In genomic region chr19:5881543-5882299, GRCh38 we compare ENCODE assay signal across 1 cellular context.
TF ChIP-seq lines count a peak whose summit lies in the region.

No MANE protein-coding gene starts in this region.

TF ChIP-seq in IMR-90, 13 proteins besides CTCF, POLR2A, EP300 and RAD21:
- no peak for TF ChIP-seq RFX5 (IDR thresholded peaks at IDR 0.05; ENCODE audit: low read depth, low read length)
- no peak for TF ChIP-seq ELK1 (IDR thresholded peaks at IDR 0.05; ENCODE audit: borderline replicate concordance, low read depth, low read length)
- TF ChIP-seq NFE2L2 (IDR thresholded peaks at IDR 0.05; ENCODE audit: low read depth, low read length) = no peak
- no peak for TF ChIP-seq MXI1 (IDR thresholded peaks at IDR 0.05; ENCODE audit: borderline replicate concordance, low read depth, low read length)
- no peak for TF ChIP-seq BHLHE40 (IDR thresholded peaks at IDR 0.05; ENCODE audit: low read depth, low read length)
- no peak for TF ChIP-seq SMC3 (IDR thresholded peaks at IDR 0.05; ENCODE audit: low read depth, low read length)
- no peak for TF ChIP-seq USF2 (IDR thresholded peaks at IDR 0.05; ENCODE audit: low read depth, low read length)
- no peak for TF ChIP-seq MAZ (IDR thresholded peaks at IDR 0.05; ENCODE audit: borderline replicate concordance, low read depth, low read length)
- TF ChIP-seq MAFK (IDR thresholded peaks at IDR 0.05; ENCODE audit: low read depth, low read length) = no peak
- TF ChIP-seq RCOR1 (IDR thresholded peaks at IDR 0.05; ENCODE audit: insufficient replicate concordance, low read length) = no peak
- TF ChIP-seq CEBPB (IDR thresholded peaks at IDR 0.05; ENCODE audit: low read depth, low read length) = no peak
- TF ChIP-seq CHD1 (IDR thresholded peaks at IDR 0.05; ENCODE audit: low read depth, low read length) = no peak
- TF ChIP-seq FOS (IDR thresholded peaks at IDR 0.05; ENCODE audit: low read depth, low read length) = no peak
TF ChIP-seq in IMR-90: peak in this region for 0.
